ENCODE assay signal across 2 cellular contexts in genomic region chr22:42893366-42894150, GRCh38.
TF ChIP-seq lines count a peak whose summit lies in the region.

No MANE protein-coding gene starts in this region.

TF ChIP-seq in GM12891, 5 proteins besides CTCF, POLR2A, EP300 and RAD21:
- no peak for TF ChIP-seq TAF1 (IDR thresholded peaks at IDR 0.05; ENCODE audit: low read depth, low read length)
- no peak for TF ChIP-seq PAX5 (IDR thresholded peaks at IDR 0.05; ENCODE audit: insufficient read depth, low read length, severe bottlenecking)
- no peak for TF ChIP-seq POLR2AphosphoS5 (IDR thresholded peaks at IDR 0.05; ENCODE audit: low read depth, low read length)
- no peak for TF ChIP-seq POU2F2 (IDR thresholded peaks at IDR 0.05; ENCODE audit: low read depth, low read length)
- TF ChIP-seq SPI1 (IDR thresholded peaks at IDR 0.05; ENCODE audit: low read depth, low read length): no peak

TF ChIP-seq in GM12878, 131 proteins besides CTCF, POLR2A, EP300 and RAD21:
- TF ChIP-seq MLLT1 (IDR thresholded peaks at IDR 0.05) (peak; percentile 71), CEBPZ (IDR thresholded peaks at IDR 0.05; ENCODE audit: low read depth, low read length) (no peak)
